10 cellular contexts compared by ENCODE assay signal in genomic region chr3:150238995-150239612, GRCh38.
DNase-seq lines count a peak whose midpoint lies in the region; ATAC-seq and TF ChIP-seq lines count a peak whose summit lies in the region.
"Had no signal": no experiment of that assay in that cellular context is flagged by ENCODE, and none has a peak within 500 bp of the region (broad histone marks: within the 10 kb centered on the region; RNA-seq: fewer than 3 reads in every experiment).

No MANE protein-coding gene starts in this region.

- POLR2A ChIA-PET in CD8-positive, alpha-beta T cell (lab: Charles Lee), result interaction anchor here (0.6 kb wide), 1 partner anchor 333 kb away, joined by 3 read pairs; no protein-coding TSS in a partner anchor

- H3K27ac ChIP-seq in body of pancreas, result peak overlapping the region in 3 of 4 donors; percentile 58 to 66 (median 64)
- no peak overlapping the region for H3K27ac ChIP-seq in CD8-positive, alpha-beta T cell (ENCODE audit: low read depth, low read length)

- H3K27me3 ChIP-seq in body of pancreas, result no peaks in the 10 kb centered on the region
- no peaks in the 10 kb centered on the region for H3K27me3 ChIP-seq in CD8-positive, alpha-beta T cell (ENCODE audit: insufficient read depth, low read length)

- H3K4me1 Mint-ChIP-seq in mesothelial cell of epicardium, result peaks cover 61% of the 10 kb centered on the region
- no peaks in the 10 kb centered on the region for H3K4me1 Mint-ChIP-seq in T-helper 2 cell treated with Interferon-gamma antibody and Interleukin-4, amounts not matched to agents 5 μg/mL and 100 μg/mL, for 36 hours (ENCODE audit: low read depth)
- H3K4me1 Mint-ChIP-seq in CD8-positive, alpha-beta T cell (ENCODE audit: low read depth), result no peaks in the 10 kb centered on the region

- peaks cover 3% of the 10 kb centered on the region for H3K9me3 Mint-ChIP-seq in mesothelial cell of epicardium
- H3K9me3 Mint-ChIP-seq in T-helper 2 cell treated with Interferon-gamma antibody and Interleukin-4, amounts not matched to agents 5 μg/mL and 100 μg/mL, for 36 hours, result no peaks in the 10 kb centered on the region
- H3K9me3 Mint-ChIP-seq in CD8-positive, alpha-beta T cell, result no peaks in the 10 kb centered on the region
- H3K9me3 Mint-ChIP-seq: stimulated activated naive CD8-positive, alpha-beta T cell treated with anti-CD3 and anti-CD28 coated beads, Interleukin-15, Interleukin-2, amounts not matched to agents 100 ng/mL and 50 ng/mL, for 24 hours had no signal

- no peaks in the 10 kb centered on the region for H3K9me3 ChIP-seq in body of pancreas
- H3K9me3 ChIP-seq in CD8-positive, alpha-beta T cell (ENCODE audit: low read length), result no peaks in the 10 kb centered on the region

- CTCF ChIA-PET in CD8-positive, alpha-beta T cell (lab: Charles Lee), result no interaction called here

- peak; percentile 80 for ATAC-seq in body of pancreas
- ATAC-seq in GM21381 (IDR thresholded peaks at IDR 0.05; ENCODE audit: unreplicated experiment), result no peak
- ATAC-seq in CD8-positive, alpha-beta T cell, result no peak
- no peak for ATAC-seq in HG03520 (IDR thresholded peaks at IDR 0.05; ENCODE audit: unreplicated experiment)

- no peak overlapping the region for H3K4me3 Mint-ChIP-seq in mesothelial cell of epicardium
- H3K4me3 Mint-ChIP-seq in T-helper 2 cell treated with Interferon-gamma antibody and Interleukin-4, amounts not matched to agents 5 μg/mL and 100 μg/mL, for 36 hours, result no peak overlapping the region
- H3K4me3 Mint-ChIP-seq in CD8-positive, alpha-beta T cell, result no peak overlapping the region
- H3K4me3 Mint-ChIP-seq: stimulated activated naive CD8-positive, alpha-beta T cell treated with anti-CD3 and anti-CD28 coated beads, Interleukin-15, Interleukin-2, amounts not matched to agents 100 ng/mL and 50 ng/mL, for 24 hours had no signal

- H3K36me3 ChIP-seq in body of pancreas (replicated peaks in 1 of 2; ENCODE audit: insufficient read depth in 1 of 2, low read depth in 2 of 2), result no peaks in the 10 kb centered on the region
- H3K36me3 ChIP-seq in CD8-positive, alpha-beta T cell (ENCODE audit: insufficient read depth, low read length), result no peaks in the 10 kb centered on the region

- no peaks in the 10 kb centered on the region for H3K36me3 Mint-ChIP-seq in mesothelial cell of epicardium
- H3K36me3 Mint-ChIP-seq in T-helper 2 cell treated with Interferon-gamma antibody and Interleukin-4, amounts not matched to agents 5 μg/mL and 100 μg/mL, for 36 hours (ENCODE audit: low read depth), result no peaks in the 10 kb centered on the region
- no peaks in the 10 kb centered on the region for H3K36me3 Mint-ChIP-seq in CD8-positive, alpha-beta T cell

- H3K4me1 ChIP-seq in body of pancreas, result peaks cover 17% of the 10 kb centered on the region
- H3K4me1 ChIP-seq in CD8-positive, alpha-beta T cell (ENCODE audit: insufficient read depth, low read length), result no peaks in the 10 kb centered on the region

- TF ChIP-seq CTCF in body of pancreas (IDR thresholded peaks at IDR 0.05) (peak; percentile 9 to 72 (median 51)), mesothelial cell of epicardium (IDR thresholded peaks at IDR 0.05; ENCODE audit: unreplicated experiment) (no peak)
- no peak for TF ChIP-seq CTCF in CD8-positive, alpha-beta T cell (IDR thresholded peaks at IDR 0.05)

- WGBS in body of pancreas, 2 donors, result 48 to 52% methylated on average over 5 of the region's 5 CpGs

- intact Hi-C loops in body of pancreas (cut with DNase I), result no loop called here
- intact Hi-C loops in CD8-positive, alpha-beta T cell (cut with DNase I, micrococcal nuclease), result no loop called here

- DNase-seq in ELR (ENCODE audit: low read depth) (peak; percentile 45), NCI-H2029 (lab: John Stamatoyannopoulos, UW) (peak; percentile 46), body of pancreas (peak; percentile 38 to 48 (median 39)), mesothelial cell of epicardium (ENCODE audit: low spot score in 2 of 2, unreplicated experiment in 2 of 2) (no peak)
- DNase-seq in T-helper 2 cell treated with Interferon-gamma antibody and Interleukin-4, amounts not matched to agents 5 μg/mL and 100 μg/mL, for 36 hours (ENCODE audit: low spot score), result no peak
- no peak for DNase-seq in CD8-positive, alpha-beta T cell
- DNase-seq: NCI-H226 had no signal

- TF ChIP-seq POLR2A in body of pancreas (IDR thresholded peaks at IDR 0.05), result no peak

- H3K27me3 Mint-ChIP-seq in mesothelial cell of epicardium (ENCODE audit: low read depth), result no peaks in the 10 kb centered on the region
- peaks cover 15% of the 10 kb centered on the region for H3K27me3 Mint-ChIP-seq in T-helper 2 cell treated with Interferon-gamma antibody and Interleukin-4, amounts not matched to agents 5 μg/mL and 100 μg/mL, for 36 hours (ENCODE audit: low read depth)
- H3K27me3 Mint-ChIP-seq in CD8-positive, alpha-beta T cell (ENCODE audit: low read depth), result peaks cover 13% of the 10 kb centered on the region

- H3K27ac Mint-ChIP-seq in mesothelial cell of epicardium, result peak overlapping the region; percentile 75
- no peak overlapping the region for H3K27ac Mint-ChIP-seq in T-helper 2 cell treated with Interferon-gamma antibody and Interleukin-4, amounts not matched to agents 5 μg/mL and 100 μg/mL, for 36 hours
- no peak overlapping the region for H3K27ac Mint-ChIP-seq in CD8-positive, alpha-beta T cell
- H3K27ac Mint-ChIP-seq: stimulated activated naive CD8-positive, alpha-beta T cell treated with anti-CD3 and anti-CD28 coated beads, Interleukin-15, Interleukin-2, amounts not matched to agents 100 ng/mL and 50 ng/mL, for 24 hours had no signal

- H3K4me3 ChIP-seq in body of pancreas, result no peak overlapping the region
- no peak overlapping the region for H3K4me3 ChIP-seq in CD8-positive, alpha-beta T cell (ENCODE audit: low read depth, low read length)

Comparison
In these comparisons a context has a peak if more than half of its experiments do, and no peak if none do; other contexts are left out.
1. DNase-seq: peak in ELR (single experiment), NCI-H2029 (single experiment) and body of pancreas (4 of 4); none in mesothelial cell of epicardium (0 of 2), T-helper 2 cell treated with Interferon-gamma antibody and Interleukin-4, amounts not matched to agents 5 μg/mL and 100 μg/mL, for 36 hours (single experiment) and CD8-positive, alpha-beta T cell (0 of 7).
2. CTCF ChIP-seq: peak in body of pancreas (7 of 7); none in mesothelial cell of epicardium (single experiment) and CD8-positive, alpha-beta T cell (single experiment).